Comparison of ENCODE assay signal across 14 cellular contexts in genomic region chr12:95642583-95642982, GRCh38.
"Had no signal": no experiment of that assay in that cellular context is flagged by ENCODE, and none has a peak within 500 bp of the region (broad histone marks: within the 10 kb centered on the region; RNA-seq: fewer than 3 reads in every experiment).

No MANE protein-coding gene starts in this region.

- DNase-seq: activated CD4-positive, alpha-beta T cell treated with anti-CD3 and anti-CD28 coated beads for 4 hours; activated CD8-positive, alpha-beta memory T cell treated with anti-CD3 and anti-CD28 coated beads, Interleukin-2, amount 50 U/mL, for 4 hours; activated CD8-positive, alpha-beta T cell treated with anti-CD3 and anti-CD28 coated beads, Interleukin-2, amount 10 ng/mL, durations not matched to agents 7 days and 5 days; activated gamma-delta T cell; activated T-cell treated with anti-CD3 and anti-CD28 coated beads, Interleukin-2, amount 50 U/mL, for 48 hours; islet precursor cell; naive thymus-derived CD8-positive, alpha-beta T cell; posterior cingulate gyrus; stimulated activated CD4-positive, alpha-beta T cell treated with anti-CD3 and anti-CD28 coated beads, Interleukin-4, amount 100 ng/mL, for 24 hours; stimulated activated naive CD4-positive, alpha-beta T cell; tibial artery had no signal

- H3K27ac ChIP-seq: right atrium auricular region, tibial artery had no signal

- H3K4me3 ChIP-seq: right atrium auricular region, tibial artery had no signal

- H3K4me3 Mint-ChIP-seq: activated CD8-positive, alpha-beta T cell treated with anti-CD3 and anti-CD28 coated beads, Interleukin-2, amount 10 ng/mL, durations not matched to agents 7 days and 5 days; naive thymus-derived CD8-positive, alpha-beta T cell had no signal

- H3K27me3 ChIP-seq: right atrium auricular region, tibial artery had no signal

- H3K36me3 ChIP-seq: right atrium auricular region, tibial artery had no signal

- H3K9me3 Mint-ChIP-seq: activated naive CD4-positive, alpha-beta T cell treated with anti-CD3 and anti-CD28 coated beads, Interleukin-2, amount 50 U/mL, for 72 hours; naive thymus-derived CD8-positive, alpha-beta T cell had no signal

- H3K27ac Mint-ChIP-seq: activated CD8-positive, alpha-beta T cell treated with anti-CD3 and anti-CD28 coated beads, Interleukin-2, amount 10 ng/mL, durations not matched to agents 7 days and 5 days; activated naive CD4-positive, alpha-beta T cell treated with anti-CD3 and anti-CD28 coated beads, Interleukin-2, amount 50 U/mL, for 72 hours; naive thymus-derived CD8-positive, alpha-beta T cell had no signal

- ATAC-seq: activated CD8-positive, alpha-beta T cell treated with anti-CD3 and anti-CD28 coated beads, Interleukin-2, amount 10 ng/mL, durations not matched to agents 7 days and 5 days; activated naive CD4-positive, alpha-beta T cell treated with anti-CD3 and anti-CD28 coated beads, Interleukin-2, amount 50 U/mL, for 72 hours; left lobe of liver; naive thymus-derived CD8-positive, alpha-beta T cell had no signal

- H3K36me3 Mint-ChIP-seq: activated naive CD4-positive, alpha-beta T cell treated with anti-CD3 and anti-CD28 coated beads, Interleukin-2, amount 50 U/mL, for 72 hours; naive thymus-derived CD8-positive, alpha-beta T cell had no signal
